8 cellular contexts compared by ENCODE assay signal in the genomic region with DNA sequence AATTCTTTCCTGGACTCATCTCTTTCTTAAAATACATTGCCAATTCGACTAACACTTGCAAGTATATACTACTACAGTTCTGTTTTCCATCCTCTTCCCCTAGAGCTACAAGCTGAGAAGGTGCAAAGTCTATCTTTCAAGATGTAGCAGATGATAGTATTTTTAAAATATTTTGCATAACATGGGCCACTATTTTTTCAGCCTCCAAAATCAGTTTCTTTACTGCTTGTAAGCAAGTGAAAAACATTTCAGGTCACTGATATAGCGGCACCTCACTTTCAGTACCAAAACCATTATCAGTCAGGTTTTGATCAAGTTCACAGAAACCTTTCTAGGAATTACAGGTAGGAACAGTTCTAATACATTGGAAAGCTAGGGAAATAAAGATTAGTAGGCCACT.
"Had no signal": no experiment of that assay in that cellular context is flagged by ENCODE, and none has a peak within 500 bp of the region (broad histone marks: within the 10 kb centered on the region; RNA-seq: fewer than 3 reads in every experiment).

No MANE protein-coding gene starts in this region.

- H3K4me3 Mint-ChIP-seq: GM23338, H9, HFFc6 had no signal

- H3K27ac ChIP-seq: GM23248 had no signal

- H3K9me3 Mint-ChIP-seq: GM23338, H9 had no signal

- ATAC-seq: GM23338, HCT116 had no signal

- DNase-seq: GM23248, GOT3, H7, H9, HCEC 1CT, HFFc6 had no signal

- H3K27ac Mint-ChIP-seq: GM23338, HFFc6 had no signal
